ENCODE assay signal across 18 cellular contexts in genomic region chr22:46571642-46572250, GRCh38.
"Had no signal": no experiment of that assay in that cellular context is flagged by ENCODE, and none has a peak within 500 bp of the region (broad histone marks: within the 10 kb centered on the region; RNA-seq: fewer than 3 reads in every experiment).

No MANE protein-coding gene starts in this region.

- H3K9me3 ChIP-seq: testis had no signal

- H3K36me3 ChIP-seq: gastrocnemius medialis, neutrophil, sigmoid colon, tibial artery had no signal

- DNase-seq: effector CD4-positive, alpha-beta T cell; gastrocnemius medialis; left cardiac atrium; left ventricle myocardium superior; sigmoid colon; stimulated activated CD4-positive, alpha-beta T cell treated with anti-CD3 and anti-CD28 coated beads, Interleukin-4, amount 100 ng/mL, for 4 hours; stimulated activated naive CD8-positive, alpha-beta T cell treated with anti-CD3 and anti-CD28 coated beads, Interleukin-15, Interleukin-2, amounts not matched to agents 100 U/mL and 50 U/mL, for 24 hours; substantia nigra; testis; tibial artery had no signal

- FAIRE-seq: colon, keratinocyte had no signal

- H3K9ac ChIP-seq: parathyroid adenoma had no signal

- H3K27ac ChIP-seq: dorsolateral prefrontal cortex, gastrocnemius medialis, neutrophil, parathyroid adenoma, sigmoid colon, testis, tibial artery had no signal

- ATAC-seq: gastrocnemius medialis; left cardiac atrium; left ventricle myocardium superior; natural killer cell treated with Interleukin-12 subunit alpha and Interleukin-12 subunit beta and Interleukin-15 and Interleukin-18, amount 100 ng/mL, for 72 hours; stimulated activated memory B cell treated with anti-CD40 and anti-IgM and Interleukin-4, amounts not matched to agents 10 μg/mL and 1 μg/mL and 100 μg/mL, for 72 hours; stimulated activated naive CD8-positive, alpha-beta T cell treated with anti-CD3 and anti-CD28 coated beads, Interleukin-15, Interleukin-2, amounts not matched to agents 100 U/mL and 50 U/mL, for 24 hours had no signal

- H3K27me3 ChIP-seq: dorsolateral prefrontal cortex, gastrocnemius medialis, sigmoid colon, testis, tibial artery had no signal

- H3K4me1 ChIP-seq: parathyroid adenoma had no signal

- H3K4me3 ChIP-seq: dorsolateral prefrontal cortex, gastrocnemius medialis, lung, sigmoid colon, testis, tibial artery had no signal
